Comparison of ENCODE assay signal across 8 cellular contexts in the genomic region with DNA sequence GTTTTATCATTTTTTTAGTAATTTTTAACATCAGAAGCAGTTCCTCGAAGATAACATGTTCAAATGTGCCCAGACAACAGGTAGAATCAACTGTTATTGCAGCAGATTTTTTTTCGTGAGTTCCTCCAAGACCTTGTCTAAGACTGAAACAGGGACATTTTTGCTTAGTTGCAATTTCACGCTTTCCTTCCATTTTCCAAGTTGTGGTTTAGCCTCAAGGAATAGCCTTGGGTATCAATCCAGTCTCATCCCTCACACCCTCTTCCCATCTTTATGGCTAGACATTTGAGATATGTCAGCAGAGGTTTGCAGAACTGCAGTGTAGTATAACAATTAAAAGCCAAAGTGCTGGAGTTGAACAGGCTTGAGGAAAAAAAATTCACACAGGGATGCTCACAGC.
"Had no signal": no experiment of that assay in that cellular context is flagged by ENCODE, and none has a peak within 500 bp of the region (broad histone marks: within the 10 kb centered on the region; RNA-seq: fewer than 3 reads in every experiment).

No MANE protein-coding gene starts in this region.

- DNase-seq: GDM1, GF-D8 had no signal

- FAIRE-seq: G401.6, GM12878, GM12891, GM12892, GM18507, GM19239 had no signal

- ATAC-seq: GM12878 had no signal

- H3K4me3 ChIP-seq: GM12878 had no signal
